1 cellular context compared by ENCODE assay signal in the genomic region with DNA sequence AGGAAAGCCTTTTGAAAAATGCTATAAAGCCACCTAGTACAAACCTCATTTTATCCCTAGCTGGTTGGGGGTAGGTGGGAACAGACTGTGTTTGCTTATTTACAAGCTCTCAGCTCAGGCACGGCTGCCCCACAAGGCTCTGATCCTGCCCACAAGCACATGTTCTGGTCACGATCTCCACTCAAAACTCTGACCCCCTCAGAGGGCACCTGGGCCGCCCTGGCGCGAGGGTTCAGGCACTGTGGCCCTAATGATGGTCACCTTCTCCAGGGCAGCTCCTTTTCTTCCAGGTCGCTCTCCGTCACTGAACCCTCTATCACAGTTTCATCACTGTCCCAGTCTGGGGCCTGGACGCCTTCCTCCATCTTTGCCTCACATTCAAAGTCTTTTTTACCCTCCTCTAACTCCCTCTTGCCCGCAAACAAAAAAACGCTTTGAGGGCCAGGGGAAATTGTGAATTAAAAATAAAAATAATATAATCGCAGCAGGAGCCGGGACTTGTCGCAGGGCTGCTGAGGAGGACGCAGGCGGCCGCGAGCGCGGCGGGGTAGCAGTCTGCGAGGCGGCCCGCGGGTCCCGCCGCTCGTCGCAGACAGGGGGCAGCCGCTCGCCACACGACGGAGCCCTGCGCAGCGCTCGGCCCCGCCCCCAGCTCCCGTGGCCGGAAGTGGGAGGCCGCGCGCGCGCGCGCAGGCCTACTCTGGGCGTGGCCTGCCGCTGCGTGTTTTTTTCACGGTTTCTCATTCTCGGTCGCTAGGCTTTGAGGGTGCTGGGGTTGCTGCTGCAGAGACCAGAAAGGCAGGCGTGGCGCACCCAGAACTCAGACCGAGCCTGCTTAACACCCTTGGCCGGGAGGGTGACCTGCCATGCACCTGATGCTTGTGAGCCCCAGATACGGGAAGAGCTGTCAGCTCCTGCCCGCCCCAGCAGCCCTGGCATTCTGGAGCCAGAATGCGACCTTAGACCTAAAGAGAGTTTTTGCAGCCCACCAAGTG.
A peak's percentile ranks its signal among the peaks of the same experiment; 100 is the strongest.
TF ChIP-seq lines count a peak whose summit lies in the region.

A gene with protein sequence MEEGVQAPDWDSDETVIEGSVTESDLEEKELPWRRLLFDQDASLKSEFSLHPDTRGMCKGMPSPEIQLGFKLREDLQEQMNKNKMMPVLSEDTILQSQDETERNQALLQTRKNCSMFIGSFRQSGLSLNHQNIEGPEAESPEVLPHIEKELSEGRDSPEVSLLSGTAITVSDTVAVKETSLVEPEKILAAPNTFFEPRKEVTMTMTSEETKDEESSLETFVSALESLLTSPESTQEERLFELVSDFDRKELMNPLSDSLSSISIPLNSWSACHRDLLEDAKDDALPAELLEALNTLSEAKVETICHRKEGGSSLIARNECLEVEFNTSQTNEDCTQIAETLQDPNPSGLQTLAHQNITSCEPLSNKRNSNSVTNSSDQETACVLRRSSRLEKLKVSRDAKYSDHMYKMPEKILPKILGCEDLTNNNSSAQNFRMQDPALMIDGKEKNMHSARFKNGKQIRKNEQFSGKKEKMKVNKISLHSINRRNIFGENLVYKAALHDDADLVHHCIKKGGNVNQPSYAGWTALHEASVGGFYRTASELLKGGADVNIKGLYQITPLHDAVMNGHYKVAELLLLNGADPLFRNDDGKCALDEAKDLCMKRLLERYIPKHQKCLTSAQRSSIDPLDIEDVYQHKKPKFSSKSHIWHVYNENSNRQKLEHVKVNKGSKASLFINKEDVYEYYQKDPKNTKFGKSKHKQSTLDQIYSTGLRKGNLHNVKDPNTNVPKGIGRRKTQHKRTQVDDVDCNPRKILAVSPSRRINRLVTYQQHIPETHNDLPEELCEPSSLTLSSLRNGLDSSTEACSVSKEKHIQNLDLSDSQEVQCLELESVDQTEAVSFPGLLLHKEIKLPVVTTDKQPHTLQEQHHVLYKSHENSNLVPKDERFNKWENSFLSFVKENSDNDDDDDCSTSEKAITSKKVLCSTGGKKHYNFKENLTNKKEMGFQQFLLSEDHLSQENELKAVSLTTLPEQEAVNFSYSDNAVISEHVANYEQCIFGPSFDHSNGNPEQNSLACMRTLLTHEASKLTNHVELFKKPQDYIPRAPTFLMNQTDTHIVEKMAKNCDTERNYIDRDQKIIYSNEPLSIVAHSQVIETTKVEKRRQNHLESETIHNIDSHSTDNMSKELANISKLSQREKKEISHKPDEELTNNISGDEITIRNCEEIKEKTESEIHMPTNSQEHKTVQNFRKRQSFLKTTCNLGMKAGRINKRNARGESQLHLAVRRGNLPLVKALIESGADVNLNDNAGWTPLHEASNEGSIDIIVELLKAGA (N-terminal part only) (minus strand): TSS at position 557 of the 995 bp plus-strand sequence. CDS start 192 bp downstream, at position 365.

TF ChIP-seq in H1, 55 proteins besides CTCF, POLR2A, EP300 and RAD21 (continues in another document):
- TF ChIP-seq BACH1 (IDR thresholded peaks at IDR 0.05; ENCODE audit: low read length) (peak; percentile 95), HDAC2 (IDR thresholded peaks at IDR 0.05; ENCODE audit: borderline replicate concordance in 1 of 2, low read depth in 2 of 2, low read length in 2 of 2) (peak; percentile 98 to 99), MAFK (IDR thresholded peaks at IDR 0.05; ENCODE audit: low read depth, low read length) (no peak), EZH2 (IDR thresholded peaks at IDR 0.05; ENCODE audit: low read depth, low read length, severe bottlenecking) (no peak), SIN3A (conservative IDR thresholded peaks at IDR 0.05 in 1 of 2, IDR thresholded peaks at IDR 0.05 in 1 of 2; ENCODE audit: low read depth in 1 of 2, low read length in 2 of 2) (peak; percentile 44 to 85; a peak in 2 of 4 replicates), BCL11A (IDR thresholded peaks at IDR 0.05; ENCODE audit: low read depth in 2 of 2, low read length in 2 of 2) (no peak), SIX5 (IDR thresholded peaks at IDR 0.05; ENCODE audit: low read depth, low read length) (no peak), EGR1 (IDR thresholded peaks at IDR 0.05; ENCODE audit: borderline replicate concordance, low read depth, low read length) (no peak), CTBP2 (IDR thresholded peaks at IDR 0.05; ENCODE audit: borderline replicate concordance, insufficient read depth, insufficient read length, low read length) (no peak), CREB1 (IDR thresholded peaks at IDR 0.05) (peak; percentile 60; the same call in 1 of the 2 replicates), GABPA (IDR thresholded peaks at IDR 0.05; ENCODE audit: borderline replicate concordance, insufficient read depth, low read length) (peak; percentile 47; the same call in 1 of the 2 replicates), CBX8 (IDR thresholded peaks at IDR 0.05; ENCODE audit: borderline replicate concordance, low read depth, low read length) (no peak), RBBP5 (IDR thresholded peaks at IDR 0.05; ENCODE audit: borderline replicate concordance, low read depth, low read length) (no peak), ZNF274 (IDR thresholded peaks at IDR 0.05; ENCODE audit: borderline replicate concordance, extremely low read depth, low read length) (no peak), TBP (IDR thresholded peaks at IDR 0.05; ENCODE audit: low read depth, low read length) (no peak), SP2 (IDR thresholded peaks at IDR 0.05; ENCODE audit: low read length) (no peak), POLR2AphosphoS5 (IDR thresholded peaks at IDR 0.05; ENCODE audit: low read depth, low read length) (no peak), PHF8 (conservative IDR thresholded peaks at IDR 0.05; ENCODE audit: low read depth, low read length) (peak; percentile 43), KDM1A (IDR thresholded peaks at IDR 0.05; ENCODE audit: borderline replicate concordance, low read length) (no peak), RFX5 (IDR thresholded peaks at IDR 0.05; ENCODE audit: borderline replicate concordance, low read depth, low read length) (no peak), ASH2L (IDR thresholded peaks at IDR 0.05; ENCODE audit: low read length) (peak; percentile 69), CBX5 (IDR thresholded peaks at IDR 0.05; ENCODE audit: low read depth, low read length) (no peak), RXRA (IDR thresholded peaks at IDR 0.05; ENCODE audit: insufficient read depth, low read depth, low read length) (no peak), SP4 (IDR thresholded peaks at IDR 0.05; ENCODE audit: low read length) (no peak), SP1 (IDR thresholded peaks at IDR 0.05; ENCODE audit: low read depth, low read length) (peak; percentile 45; the same call in 1 of the 2 replicates), NANOG (IDR thresholded peaks at IDR 0.05; ENCODE audit: insufficient read depth, low read depth, low read length, poor library complexity, severe bottlenecking) (no peak), NRF1 (IDR thresholded peaks at IDR 0.05; ENCODE audit: low read depth, low read length) (peak; percentile 27; the same call in 1 of the 2 replicates), TCF12 (IDR thresholded peaks at IDR 0.05; ENCODE audit: low read depth, low read length) (no peak), SUZ12 (IDR thresholded peaks at IDR 0.05; ENCODE audit: low read length) (no peak; the same call in 1 of the 2 replicates), GTF2F1 (IDR thresholded peaks at IDR 0.05; ENCODE audit: borderline replicate concordance, low read depth, low read length) (no peak), TAF7 (optimal IDR thresholded peaks at IDR 0.05; ENCODE audit: borderline replicate concordance, low read depth, low read length) (peak; percentile 81), CHD2 (IDR thresholded peaks at IDR 0.05; ENCODE audit: low read length) (no peak), FOSL1 (IDR thresholded peaks at IDR 0.05; ENCODE audit: insufficient read depth, low read depth, low read length) (no peak), JUN (IDR thresholded peaks at IDR 0.05; ENCODE audit: low read depth, low read length) (no peak), TEAD4 (IDR thresholded peaks at IDR 0.05; ENCODE audit: low read depth, low read length) (no peak), CHD1 (IDR thresholded peaks at IDR 0.05; ENCODE audit: low read depth, low read length) (0 out of 2 replicates have a peak, but pooled peaks have one; percentile 32), YY1 (IDR thresholded peaks at IDR 0.05; ENCODE audit: low read depth, low read length) (peak; percentile 64), POU5F1 (IDR thresholded peaks at IDR 0.05; ENCODE audit: low read depth, low read length) (no peak), HDAC6 (IDR thresholded peaks at IDR 0.05; ENCODE audit: low read depth, low read length) (no peak), SIRT6 (IDR thresholded peaks at IDR 0.05; ENCODE audit: low read length) (no peak), TAF1 (IDR thresholded peaks at IDR 0.05; ENCODE audit: low read depth, low read length) (peak; percentile 62), BRCA1 (IDR thresholded peaks at IDR 0.05; ENCODE audit: low read depth, low read length) (no peak), SRF (IDR thresholded peaks at IDR 0.05; ENCODE audit: low read depth, low read length) (no peak), KDM4A (IDR thresholded peaks at IDR 0.05; ENCODE audit: low read depth, low read length, severe bottlenecking) (peak; percentile 65), SAP30 (IDR thresholded peaks at IDR 0.05; ENCODE audit: insufficient read depth, insufficient replicate concordance, low read length) (no peak), KDM5A (IDR thresholded peaks at IDR 0.05; ENCODE audit: low read length) (no peak), RNF2 (IDR thresholded peaks at IDR 0.05; ENCODE audit: borderline replicate concordance, low read depth, low read length, missing control alignments, poor library complexity, severe bottlenecking) (no peak), CEBPB (IDR thresholded peaks at IDR 0.05; ENCODE audit: low read depth, low read length) (no peak; the same call in 1 of the 2 replicates), JUND (IDR thresholded peaks at IDR 0.05; ENCODE audit: low read length) (no peak)
- TF ChIP-seq, protein P1, sequence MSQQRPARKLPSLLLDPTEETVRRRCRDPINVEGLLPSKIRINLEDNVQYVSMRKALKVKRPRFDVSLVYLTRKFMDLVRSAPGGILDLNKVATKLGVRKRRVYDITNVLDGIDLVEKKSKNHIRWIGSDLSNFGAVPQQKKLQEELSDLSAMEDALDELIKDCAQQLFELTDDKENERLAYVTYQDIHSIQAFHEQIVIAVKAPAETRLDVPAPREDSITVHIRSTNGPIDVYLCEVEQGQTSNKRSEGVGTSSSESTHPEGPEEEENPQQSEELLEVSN (IDR thresholded peaks at IDR 0.05) = no peak
- TF ChIP-seq, protein P2, sequence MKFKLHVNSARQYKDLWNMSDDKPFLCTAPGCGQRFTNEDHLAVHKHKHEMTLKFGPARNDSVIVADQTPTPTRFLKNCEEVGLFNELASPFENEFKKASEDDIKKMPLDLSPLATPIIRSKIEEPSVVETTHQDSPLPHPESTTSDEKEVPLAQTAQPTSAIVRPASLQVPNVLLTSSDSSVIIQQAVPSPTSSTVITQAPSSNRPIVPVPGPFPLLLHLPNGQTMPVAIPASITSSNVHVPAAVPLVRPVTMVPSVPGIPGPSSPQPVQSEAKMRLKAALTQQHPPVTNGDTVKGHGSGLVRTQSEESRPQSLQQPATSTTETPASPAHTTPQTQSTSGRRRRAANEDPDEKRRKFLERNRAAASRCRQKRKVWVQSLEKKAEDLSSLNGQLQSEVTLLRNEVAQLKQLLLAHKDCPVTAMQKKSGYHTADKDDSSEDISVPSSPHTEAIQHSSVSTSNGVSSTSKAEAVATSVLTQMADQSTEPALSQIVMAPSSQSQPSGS (IDR thresholded peaks at IDR 0.05; ENCODE audit: low read length) = no peak
- TF ChIP-seq, protein P3, sequence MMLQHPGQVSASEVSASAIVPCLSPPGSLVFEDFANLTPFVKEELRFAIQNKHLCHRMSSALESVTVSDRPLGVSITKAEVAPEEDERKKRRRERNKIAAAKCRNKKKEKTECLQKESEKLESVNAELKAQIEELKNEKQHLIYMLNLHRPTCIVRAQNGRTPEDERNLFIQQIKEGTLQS (IDR thresholded peaks at IDR 0.05; ENCODE audit: insufficient read depth, low read depth, low read length) = no peak
- TF ChIP-seq, protein P4, sequence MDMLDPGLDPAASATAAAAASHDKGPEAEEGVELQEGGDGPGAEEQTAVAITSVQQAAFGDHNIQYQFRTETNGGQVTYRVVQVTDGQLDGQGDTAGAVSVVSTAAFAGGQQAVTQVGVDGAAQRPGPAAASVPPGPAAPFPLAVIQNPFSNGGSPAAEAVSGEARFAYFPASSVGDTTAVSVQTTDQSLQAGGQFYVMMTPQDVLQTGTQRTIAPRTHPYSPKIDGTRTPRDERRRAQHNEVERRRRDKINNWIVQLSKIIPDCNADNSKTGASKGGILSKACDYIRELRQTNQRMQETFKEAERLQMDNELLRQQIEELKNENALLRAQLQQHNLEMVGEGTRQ (IDR thresholded peaks at IDR 0.05; ENCODE audit: low read length) = no peak; the same call in 1 of the 2 replicates
- TF ChIP-seq, protein P5, sequence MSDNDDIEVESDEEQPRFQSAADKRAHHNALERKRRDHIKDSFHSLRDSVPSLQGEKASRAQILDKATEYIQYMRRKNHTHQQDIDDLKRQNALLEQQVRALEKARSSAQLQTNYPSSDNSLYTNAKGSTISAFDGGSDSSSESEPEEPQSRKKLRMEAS (IDR thresholded peaks at IDR 0.05) = peak; percentile 59
